ENCODE assay signal across 9 cellular contexts in the genomic region with DNA sequence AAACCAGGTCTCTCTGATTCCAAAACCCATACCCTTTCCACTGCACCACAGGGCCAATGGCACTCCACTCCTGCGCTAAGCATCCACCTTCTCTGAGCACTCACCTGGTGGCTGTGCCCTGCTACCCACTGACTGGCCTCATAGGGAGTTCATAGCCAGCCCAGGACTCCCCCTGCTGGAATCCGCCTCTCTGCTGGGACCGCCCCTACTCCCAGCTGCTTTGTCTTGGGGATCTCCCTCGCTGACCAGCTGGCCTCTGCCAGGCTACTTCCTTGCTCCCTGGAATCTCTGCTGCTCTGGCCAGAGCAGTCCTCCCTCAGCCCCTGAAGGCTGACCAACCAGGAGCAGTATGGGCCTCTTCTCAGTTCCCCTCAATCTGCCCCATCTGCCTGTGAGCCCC.
A peak's percentile ranks its signal among the peaks of the same experiment; 100 is the strongest.
DNase-seq lines count a peak whose midpoint lies in the region; ATAC-seq, FAIRE-seq and TF ChIP-seq lines count a peak whose summit lies in the region.
"Had no signal": no experiment of that assay in that cellular context is flagged by ENCODE, and none has a peak within 500 bp of the region (broad histone marks: within the 10 kb centered on the region; RNA-seq: fewer than 3 reads in every experiment).

No MANE protein-coding gene starts in this region.

- intact Hi-C loops in right lobe of liver (cut with DNase I) (no loop called here), posterior vena cava (cut with DNase I) (no loop called here)

- H3K27me3 ChIP-seq in H7 (ENCODE audit: control insufficient read depth, insufficient read depth, low read length) (no peaks in the 10 kb centered on the region), right lobe of liver (no peaks in the 10 kb centered on the region)

- H3K4me3 ChIP-seq in H7 (ENCODE audit: insufficient read depth, low read depth, low read length) (no peak overlapping the region), right lobe of liver (no peak overlapping the region)

- peak in 3 of 4 donors; percentile 32 to 44 (median 42) for ATAC-seq in right lobe of liver
- ATAC-seq in GM19324 (IDR thresholded peaks at IDR 0.05; ENCODE audit: low FRiP score, unreplicated experiment): no peak

- DNase-seq in GM18507 (ENCODE audit: extremely low spot score, insufficient read length, low read depth): peak; percentile 3
- peak; percentile 77 for DNase-seq in H7
- peak; percentile 3 for DNase-seq in NAMALWA (ENCODE audit: low spot score)
- DNase-seq in right lobe of liver: no peak
- no peak for DNase-seq in posterior vena cava (ENCODE audit: low spot score)
- no peak for DNase-seq in NK-92 treated with Interleukin-12 subunit alpha and Interleukin-12 subunit beta, amount 100 ng/mL, for 24 hours (lab: John Stamatoyannopoulos, UW)
- no peak for DNase-seq in urothelium cell line (ENCODE audit: low spot score)

- 57% methylated on average over 1 of the region's 4 CpGs for WGBS in right lobe of liver (ENCODE audit: insufficient coverage, low coverage, low lambda C conversion rate, missing lambda C conversion rate)

- no peak for TF ChIP-seq POLR2A in right lobe of liver (IDR thresholded peaks at IDR 0.05)

- FAIRE-seq in GM18507 (lab: Jason Lieb, UNC): no peak
- FAIRE-seq in urothelium cell line (lab: Jason Lieb, UNC): no peak
- FAIRE-seq: astrocyte had no signal

- H3K4me1 ChIP-seq in right lobe of liver: no peaks in the 10 kb centered on the region

- no peaks in the 10 kb centered on the region for H3K9me3 ChIP-seq in right lobe of liver

- no peaks in the 10 kb centered on the region for H3K36me3 ChIP-seq in H7 (replicated peaks; ENCODE audit: control insufficient read depth, insufficient read depth, low read length)
- H3K36me3 ChIP-seq in right lobe of liver: no peaks in the 10 kb centered on the region

- H3K27ac ChIP-seq in right lobe of liver: no peak overlapping the region

- no peak for TF ChIP-seq CTCF in right lobe of liver (IDR thresholded peaks at IDR 0.05)

Comparison
In these comparisons a context has a peak if more than half of its experiments do, and no peak if none do; other contexts are left out.
1. DNase-seq: peak in GM18507 (single experiment), H7 (single experiment) and NAMALWA (single experiment); none in right lobe of liver (0 of 3), posterior vena cava (single experiment), NK-92 treated with Interleukin-12 subunit alpha and Interleukin-12 subunit beta, amount 100 ng/mL, for 24 hours (single experiment) and urothelium cell line (single experiment).